ENCODE assay signal across 15 cellular contexts in the genomic region with DNA sequence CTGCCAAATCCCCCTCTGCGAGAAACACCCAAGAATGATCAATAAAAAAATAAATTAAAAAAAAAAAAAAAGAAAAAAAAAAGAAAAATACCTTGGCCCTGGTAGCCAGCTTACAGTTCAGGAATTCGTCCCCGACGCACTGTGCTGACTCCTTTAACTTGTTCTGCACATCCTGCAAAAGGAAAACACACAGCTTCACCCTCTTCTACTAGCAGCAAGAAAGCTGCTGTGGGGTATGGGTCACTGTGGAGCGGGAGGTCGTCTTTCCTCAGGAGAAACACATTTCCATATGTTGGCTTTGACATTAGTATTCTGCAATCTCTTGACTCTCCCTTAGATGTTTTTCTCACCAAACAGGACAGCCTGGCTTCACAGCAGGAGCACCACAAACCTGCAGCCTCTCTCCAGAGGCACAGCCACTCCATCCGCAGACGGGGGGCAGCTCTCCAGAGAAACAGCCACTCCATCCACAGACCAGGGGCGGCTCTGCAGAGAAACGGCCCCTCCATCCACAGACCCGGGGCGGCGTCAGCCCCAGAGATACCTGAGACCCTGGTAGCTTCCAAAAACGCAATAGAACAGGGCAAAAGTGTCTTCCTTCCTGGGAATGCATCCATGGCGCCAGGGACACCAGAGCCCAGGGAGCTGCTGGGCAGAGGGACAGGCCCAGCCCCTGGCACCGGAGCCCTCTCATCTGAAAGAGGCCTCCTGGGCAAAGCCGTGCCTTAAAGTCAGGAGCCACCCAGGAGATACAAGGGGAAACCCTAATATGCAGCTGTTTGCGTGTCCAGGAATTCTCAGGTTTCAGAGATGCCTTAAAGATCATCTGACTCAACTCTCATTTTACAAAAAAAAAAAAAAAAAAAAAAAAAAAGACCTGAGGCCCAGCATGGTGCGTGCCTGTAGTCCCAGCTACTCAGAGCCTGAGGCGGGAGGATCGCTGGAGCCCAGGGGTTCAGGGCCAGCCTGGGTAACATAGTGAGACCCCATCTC. TPM values are rescaled to one million over a fixed set of nuclear protein-coding genes. Genes with fewer than 3 reads are reported as not detected.
DNase-seq lines count a peak whose midpoint lies in the region; ATAC-seq and TF ChIP-seq lines count a peak whose summit lies in the region.
"Had no signal": no experiment of that assay in that cellular context is flagged by ENCODE, and none has a peak within 500 bp of the region (broad histone marks: within the 10 kb centered on the region; RNA-seq: fewer than 3 reads in every experiment).

No MANE protein-coding gene starts in this region.

- no peaks in the 10 kb centered on the region for H4K20me1 ChIP-seq in fibroblast of lung (ENCODE audit: control insufficient read depth, extremely low read depth, insufficient read depth, low read length)
- no peaks in the 10 kb centered on the region for H4K20me1 ChIP-seq in osteoblast (ENCODE audit: insufficient read depth, low read length)

- H3K27me3 ChIP-seq in fibroblast of lung (ENCODE audit: control insufficient read depth, insufficient read depth, low read length): no peaks in the 10 kb centered on the region
- no peaks in the 10 kb centered on the region for H3K27me3 ChIP-seq in osteoblast (ENCODE audit: insufficient read depth, low read length)

- no peak for ATAC-seq in GM21825 (IDR thresholded peaks at IDR 0.05; ENCODE audit: unreplicated experiment)

- H3K27ac ChIP-seq in RWPE1 (peak overlapping the region; percentile 22; the same call in 1 of the 2 replicates), fibroblast of lung (ENCODE audit: insufficient read depth, low read length) (no peak overlapping the region), osteoblast (ENCODE audit: low read depth, low read length) (no peak overlapping the region)
- H3K27ac ChIP-seq: parathyroid adenoma, SK-N-MC had no signal

- H3K79me2 ChIP-seq in fibroblast of lung (ENCODE audit: control insufficient read depth, insufficient read depth, low read length) (no peaks in the 10 kb centered on the region), osteoblast (ENCODE audit: insufficient read depth, low read length) (no peaks in the 10 kb centered on the region)
- H3K79me2 ChIP-seq: parathyroid adenoma had no signal

- H2AFZ ChIP-seq in fibroblast of lung (ENCODE audit: low read length) (no peak overlapping the region), osteoblast (ENCODE audit: low read length) (no peak overlapping the region)
- H2AFZ ChIP-seq: parathyroid adenoma had no signal

- POLR2A ChIA-PET in RWPE1 (lab: Yijun Ruan, JAX; ENCODE audit: low non-redundant PET): interaction anchor here (0.6 to 1.0 kb wide), 2 partner anchors 9 to 13 kb away, joined by 3 to 4 read pairs; no protein-coding TSS in a partner anchor

- no peak overlapping the region for H3K9ac ChIP-seq in fibroblast of lung (ENCODE audit: insufficient read depth, low read length)
- H3K9ac ChIP-seq: parathyroid adenoma had no signal

- H3K4me3 ChIP-seq in fibroblast of lung (replicated peaks in 1 of 4; ENCODE audit: control extremely low read depth in 1 of 4, insufficient read depth in 1 of 4, low read depth in 3 of 4, low read length in 4 of 4) (no peak overlapping the region), osteoblast (ENCODE audit: insufficient read depth, low read length) (no peak overlapping the region)
- H3K4me3 ChIP-seq: SK-N-MC had no signal

- H3K9me3 ChIP-seq in fibroblast of lung (ENCODE audit: control insufficient read depth, insufficient read depth, low read depth, low read length) (no peaks in the 10 kb centered on the region), osteoblast (ENCODE audit: low read depth, low read length) (no peaks in the 10 kb centered on the region)

- H3K4me2 ChIP-seq in fibroblast of lung (ENCODE audit: extremely low read depth, insufficient read depth, low read length) (no peak overlapping the region), osteoblast (ENCODE audit: insufficient read depth, low read length) (no peak overlapping the region)

- CTCF ChIA-PET in RWPE1 (lab: Yijun Ruan, JAX): interaction anchor here (1.0 to 1.1 kb wide), 2 partner anchors 11 to 78 kb away, joined by 3 to 7 read pairs; no protein-coding TSS in a partner anchor

- no peak for TF ChIP-seq CTCF in RWPE1 (conservative IDR thresholded peaks at IDR 0.05; ENCODE audit: low read depth)
- no peak for TF ChIP-seq CTCF in fibroblast of lung (conservative IDR thresholded peaks at IDR 0.05 in 1 of 2, IDR thresholded peaks at IDR 0.05 in 1 of 2; ENCODE audit: low read depth in 1 of 2, low read length in 2 of 2)
- TF ChIP-seq CTCF in osteoblast (IDR thresholded peaks at IDR 0.05; ENCODE audit: extremely low read depth, low read depth, low read length): no peak

- peaks cover 3% of the 10 kb centered on the region for H3K4me1 ChIP-seq in fibroblast of lung (ENCODE audit: control insufficient read depth, extremely low read depth, insufficient read depth, low read length)
- no peaks in the 10 kb centered on the region for H3K4me1 ChIP-seq in osteoblast (ENCODE audit: insufficient read depth, low read length)
- H3K4me1 ChIP-seq: parathyroid adenoma had no signal

- H3K36me3 ChIP-seq in fibroblast of lung (ENCODE audit: control insufficient read depth, insufficient read depth, low read length): no peaks in the 10 kb centered on the region
- H3K36me3 ChIP-seq in osteoblast (ENCODE audit: insufficient read depth, low read length): no peaks in the 10 kb centered on the region

- peak; percentile 61 for DNase-seq in GM03348 (ENCODE audit: low spot score)
- no peak for DNase-seq in RWPE1 (ENCODE audit: low spot score)
- peak; percentile 35 to 50 for DNase-seq in fibroblast of lung (ENCODE audit: low read depth in 2 of 2)
- peak; percentile 73 for DNase-seq in osteoblast (ENCODE audit: insufficient read length, low spot score, missing footprints)
- DNase-seq in iPS-NIHi11 (ENCODE audit: low spot score): no peak
- DNase-seq in activated CD4-positive, alpha-beta T cell treated with anti-CD3 and anti-CD28 coated beads, Interleukin-2, amount 50 U/mL, for 1 hour: no peak
- no peak for DNase-seq in RKO (ENCODE audit: low spot score)
- DNase-seq: activated CD4-positive, alpha-beta T cell treated with anti-CD3 and anti-CD28 coated beads for 48 hours; NCI-H1092; NCI-H748 treated with DMSO at 0.1 percent for 48 hours; stimulated activated CD4-positive, alpha-beta T cell treated with anti-CD3 and anti-CD28 coated beads, Interleukin-2, amount 100 ng/mL, for 24 hours; stimulated activated naive CD4-positive, alpha-beta T cell treated with Interleukin-2 at 50 U/mL for 16 hours had no signal

RNA-seq across cellular contexts. Expression of gene NUDT1, which starts 27.7 kb away (rescaled TPM):
- 9.5 and 28.4 TPM in 2 replicates for total RNA-seq in fibroblast of lung
- 19.8 and 48.9 TPM in 2 replicates for polyA plus RNA-seq in fibroblast of lung
- 44.4 and 95.4 TPM in 2 replicates for polyA plus RNA-seq in fibroblast of lung (2012)
- polyA minus RNA-seq in fibroblast of lung (ENCODE audit: low replicate concordance): 12.3 and 20.5 TPM in 2 replicates
- 18.5 and 21.8 TPM in 2 replicates for total RNA-seq in osteoblast

RNA-seq across cellular contexts. Expression of gene MRM2, which starts 27.8 kb away (rescaled TPM):
- 14.9 and 15.9 TPM in 2 replicates for total RNA-seq in fibroblast of lung
- polyA plus RNA-seq in fibroblast of lung: 19.3 and 23.3 TPM in 2 replicates
- polyA plus RNA-seq in fibroblast of lung (2012): 23.3 and 28.4 TPM in 2 replicates
- 10.5 and 31.7 TPM in 2 replicates for polyA minus RNA-seq in fibroblast of lung (ENCODE audit: low replicate concordance)
- total RNA-seq in osteoblast: 21.4 and 21.5 TPM in 2 replicates

RNA-seq across cellular contexts. Expression of gene MAD1L1, which starts 37.0 kb away (rescaled TPM):
- total RNA-seq in fibroblast of lung (29.4 and 31.8 TPM in 2 replicates), osteoblast (66.2 and 72.2 TPM in 2 replicates)
- polyA plus RNA-seq in fibroblast of lung: 9.8 and 11.6 TPM in 2 replicates
- 19.9 and 28.3 TPM in 2 replicates for polyA plus RNA-seq in fibroblast of lung (2012)
- 36.7 and 41.3 TPM in 2 replicates for polyA minus RNA-seq in fibroblast of lung (ENCODE audit: low replicate concordance)

RNA-seq across cellular contexts. Expression of gene SNX8, which starts 44.5 kb away (rescaled TPM):
- total RNA-seq in fibroblast of lung (11.0 and 13.2 TPM in 2 replicates), osteoblast (16.3 and 25.0 TPM in 2 replicates)
- 27.4 and 48.0 TPM in 2 replicates for polyA plus RNA-seq in fibroblast of lung
- 45.7 and 94.9 TPM in 2 replicates for polyA plus RNA-seq in fibroblast of lung (2012)
- polyA minus RNA-seq in fibroblast of lung (ENCODE audit: low replicate concordance): 131 and 279 TPM in 2 replicates

Comparison
In these comparisons a context has a peak if more than half of its experiments do, and no peak if none do; other contexts are left out.
1. DNase-seq: peak in GM03348 (single experiment), fibroblast of lung (2 of 2) and osteoblast (single experiment); none in RWPE1 (single experiment), iPS-NIHi11 (single experiment), activated CD4-positive, alpha-beta T cell treated with anti-CD3 and anti-CD28 coated beads, Interleukin-2, amount 50 U/mL, for 1 hour (single experiment) and RKO (single experiment).